1 cellular context compared by ENCODE assay signal in genomic region chr15:51493892-51494291, GRCh38.
A peak's percentile ranks its signal among the peaks of the same experiment; 100 is the strongest.
TF ChIP-seq lines count a peak whose summit lies in the region.

No MANE protein-coding gene starts in this region.

TF ChIP-seq in HepG2, 621 proteins besides CTCF, POLR2A, EP300 and RAD21 (continued from another document and continues in another):
- TF ChIP-seq TBX3 (IDR thresholded peaks at IDR 0.05; ENCODE audit: borderline replicate concordance) (peak; percentile 45; the same call in 1 of the 2 replicates), ZNF570 (CRISPR knock-in tag; IDR thresholded peaks at IDR 0.05; ENCODE audit: borderline replicate concordance) (no peak), MATR3 (CRISPR knock-in tag; IDR thresholded peaks at IDR 0.05) (no peak), PAWR (CRISPR knock-in tag; IDR thresholded peaks at IDR 0.05; ENCODE audit: borderline replicate concordance) (no peak), TEAD2 (CRISPR knock-in tag; IDR thresholded peaks at IDR 0.05) (no peak), ZNF713 (CRISPR knock-in tag; IDR thresholded peaks at IDR 0.05) (no peak), FLYWCH1 (CRISPR knock-in tag; IDR thresholded peaks at IDR 0.05) (no peak), ZNF260 (CRISPR knock-in tag; IDR thresholded peaks at IDR 0.05; ENCODE audit: borderline replicate concordance, low read depth) (no peak), ZNF775 (CRISPR knock-in tag; IDR thresholded peaks at IDR 0.05; ENCODE audit: borderline replicate concordance) (no peak), ZNF362 (CRISPR knock-in tag; IDR thresholded peaks at IDR 0.05; ENCODE audit: borderline replicate concordance) (peak; percentile 67; the same call in 1 of the 2 replicates), PPARG (CRISPR knock-in tag; conservative IDR thresholded peaks at IDR 0.05) (no peak), CSRNP2 (CRISPR knock-in tag; conservative IDR thresholded peaks at IDR 0.05; ENCODE audit: low read depth) (no peak), ZNF768 (CRISPR knock-in tag; IDR thresholded peaks at IDR 0.05) (no peak), ZBTB26 (CRISPR knock-in tag; IDR thresholded peaks at IDR 0.05; ENCODE audit: borderline replicate concordance) (no peak), AHDC1 (CRISPR knock-in tag; IDR thresholded peaks at IDR 0.05; ENCODE audit: borderline replicate concordance) (no peak; the same call in 1 of the 2 replicates), RFX3 (CRISPR knock-in tag; IDR thresholded peaks at IDR 0.05) (no peak), ZNF672 (CRISPR knock-in tag; IDR thresholded peaks at IDR 0.05) (no peak), MYNN (CRISPR knock-in tag; IDR thresholded peaks at IDR 0.05; ENCODE audit: low read depth) (no peak), ESRRA (CRISPR knock-in tag; IDR thresholded peaks at IDR 0.05; ENCODE audit: low read depth) (no peak), RNF219 (CRISPR knock-in tag; IDR thresholded peaks at IDR 0.05) (no peak), ZNF12 (CRISPR knock-in tag; IDR thresholded peaks at IDR 0.05) (no peak), ZNF318 (CRISPR knock-in tag; IDR thresholded peaks at IDR 0.05) (no peak), HMG20A (CRISPR knock-in tag; IDR thresholded peaks at IDR 0.05; ENCODE audit: borderline replicate concordance) (peak; percentile 53; the same call in 1 of the 2 replicates), GATA4 (IDR thresholded peaks at IDR 0.05; ENCODE audit: borderline replicate concordance, low read depth) (no peak), SAP130 (CRISPR knock-in tag; IDR thresholded peaks at IDR 0.05; ENCODE audit: low read depth) (peak; percentile 23; the same call in 1 of the 2 replicates), TBL1XR1 (IDR thresholded peaks at IDR 0.05; ENCODE audit: borderline replicate concordance, low read length, partially characterized antibody) (no peak), ONECUT2 (CRISPR knock-in tag; IDR thresholded peaks at IDR 0.05) (no peak), ZNF687 (CRISPR knock-in tag; IDR thresholded peaks at IDR 0.05) (no peak), NRL (CRISPR knock-in tag; IDR thresholded peaks at IDR 0.05; ENCODE audit: borderline replicate concordance) (no peak), ZMYM3 (CRISPR knock-in tag; IDR thresholded peaks at IDR 0.05) (no peak), MAF1 (CRISPR knock-in tag; IDR thresholded peaks at IDR 0.05; ENCODE audit: borderline replicate concordance) (no peak), MAZ (IDR thresholded peaks at IDR 0.05; ENCODE audit: borderline replicate concordance, low read depth, low read length) (no peak), MAZ (CRISPR knock-in tag; IDR thresholded peaks at IDR 0.05; ENCODE audit: low read depth) (no peak), ZSCAN22 (CRISPR knock-in tag; IDR thresholded peaks at IDR 0.05) (no peak), TEAD3 (CRISPR knock-in tag; optimal IDR thresholded peaks at IDR 0.05; ENCODE audit: borderline replicate concordance) (peak; percentile 72)
